In the genomic region with DNA sequence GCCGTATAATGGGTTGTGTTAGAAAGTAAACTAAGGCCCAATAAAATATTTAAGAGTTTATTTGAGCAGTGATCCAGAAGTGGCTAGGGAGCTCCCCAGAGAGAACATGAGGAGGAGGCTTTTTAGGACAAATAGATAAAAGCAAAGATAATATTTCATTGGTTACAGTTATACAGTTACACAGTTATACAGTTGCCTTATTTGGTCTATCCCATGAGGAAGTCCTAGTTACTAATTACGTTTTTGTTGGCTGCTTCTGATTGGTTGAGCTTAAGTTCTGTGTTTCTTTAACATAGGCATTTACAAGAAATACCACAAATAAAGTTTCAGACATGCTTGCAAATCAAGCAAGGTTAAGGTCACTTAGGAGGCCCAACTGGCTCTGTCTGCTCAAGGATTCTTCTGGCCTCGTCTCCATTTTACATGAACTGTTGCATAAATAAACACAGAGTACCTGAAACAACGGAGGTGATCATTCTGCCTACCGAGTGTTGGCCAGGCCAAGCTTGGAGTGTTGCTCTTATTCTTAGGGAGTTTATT, we compare ENCODE assay signal across 9 cellular contexts. TPM values are rescaled to one million over a fixed set of nuclear protein-coding genes. Genes with fewer than 3 reads are reported as not detected.
DNase-seq lines count a peak whose midpoint lies in the region; ATAC-seq and TF ChIP-seq lines count a peak whose summit lies in the region.
"Had no signal": no experiment of that assay in that cellular context is flagged by ENCODE, and none has a peak within 500 bp of the region (broad histone marks: within the 10 kb centered on the region; RNA-seq: fewer than 3 reads in every experiment).

No MANE protein-coding gene starts in this region.

- H2AFZ ChIP-seq in DND-41 (ENCODE audit: low read depth, low read length) (no peak overlapping the region), smooth muscle cell (ENCODE audit: low read depth) (no peak overlapping the region)

- H3K27me3 ChIP-seq in DND-41 (ENCODE audit: insufficient read depth, low read length, poor library complexity) (peaks cover 18% of the 10 kb centered on the region), HUES6 (ENCODE audit: control insufficient read depth, insufficient read depth, low read length) (peaks cover 77% of the 10 kb centered on the region), smooth muscle cell (ENCODE audit: low read depth) (peaks cover 88% of the 10 kb centered on the region)

- H3K9me3 ChIP-seq in DND-41 (ENCODE audit: insufficient read depth, low read length, severe bottlenecking) (no peaks in the 10 kb centered on the region), HUES6 (ENCODE audit: control insufficient read depth, insufficient read depth, low read depth, low read length) (no peaks in the 10 kb centered on the region), smooth muscle cell (replicated peaks; ENCODE audit: low read depth) (no peaks in the 10 kb centered on the region)

- ATAC-seq in DND-41 (ENCODE audit: insufficient read depth, low read depth) (peak; percentile 68; the same call in 2 of the 3 replicates), GM21367 (IDR thresholded peaks at IDR 0.05; ENCODE audit: unreplicated experiment) (peak; percentile 76)
- ATAC-seq: Panc1 had no signal

- no peaks in the 10 kb centered on the region for H3F3A ChIP-seq in smooth muscle cell (ENCODE audit: low read depth)

- no peak for DNase-seq in DND-41
- DNase-seq in amniotic epithelial cell (ENCODE audit: low read depth), result peak; percentile 78
- DNase-seq in hepatic stellate cell (ENCODE audit: low spot score), result peak; percentile 60
- no peak for DNase-seq in smooth muscle cell (lab: John Stamatoyannopoulos, UW; ENCODE audit: unreplicated experiment)
- no peak for DNase-seq in NCI-H1436 (lab: John Stamatoyannopoulos, UW)
- DNase-seq in DMS79 treated with DMSO at 0.1 percent for 48 hours (lab: John Stamatoyannopoulos, UW), result no peak

- H3K4me1 ChIP-seq in DND-41 (ENCODE audit: insufficient read depth, low read length) (no peaks in the 10 kb centered on the region), HUES6 (ENCODE audit: control insufficient read depth, insufficient read depth, low read length) (peaks cover 19% of the 10 kb centered on the region), smooth muscle cell (ENCODE audit: low read depth) (no peaks in the 10 kb centered on the region)

- WGBS in smooth muscle cell (ENCODE audit: low lambda C conversion rate), result 52% methylated on average over 5 of the region's 5 CpGs

- no peaks in the 10 kb centered on the region for H3K79me2 ChIP-seq in DND-41 (ENCODE audit: insufficient read depth, low read length)
- H3K79me2 ChIP-seq in smooth muscle cell (ENCODE audit: low read depth), result no peaks in the 10 kb centered on the region

- H4K20me1 ChIP-seq in DND-41 (ENCODE audit: insufficient read depth, low read length) (no peaks in the 10 kb centered on the region), smooth muscle cell (ENCODE audit: low read depth) (no peaks in the 10 kb centered on the region)

- H3K4me3 ChIP-seq in DND-41 (ENCODE audit: low read depth in 1 of 2, low read length in 2 of 2) (no peak overlapping the region), HUES6 (ENCODE audit: low read depth, low read length) (peak overlapping the region; percentile 59; the same call in 1 of the 2 replicates), smooth muscle cell (no peak overlapping the region)

- H3K9ac ChIP-seq in DND-41 (ENCODE audit: low read depth, low read length) (no peak overlapping the region), HUES6 (ENCODE audit: low read length) (no peak overlapping the region), smooth muscle cell (ENCODE audit: low read depth) (no peak overlapping the region)

- H3K36me3 ChIP-seq in DND-41 (ENCODE audit: insufficient read depth, low read length), result no peaks in the 10 kb centered on the region
- H3K36me3 ChIP-seq in HUES6 (ENCODE audit: control insufficient read depth, insufficient read depth, low read length), result no peaks in the 10 kb centered on the region
- no peaks in the 10 kb centered on the region for H3K36me3 ChIP-seq in smooth muscle cell (ENCODE audit: low read depth)

- H3K4me2 ChIP-seq in DND-41 (ENCODE audit: insufficient read depth, low read length) (no peak overlapping the region), smooth muscle cell (peak overlapping the region; percentile 83)

- TF ChIP-seq CTCF in DND-41 (IDR thresholded peaks at IDR 0.05; ENCODE audit: borderline replicate concordance, extremely low read depth, low read length, poor library complexity, severe bottlenecking) (no peak), smooth muscle cell (IDR thresholded peaks at IDR 0.05; ENCODE audit: borderline replicate concordance, insufficient read depth, poor library complexity, severe bottlenecking) (no peak)

- H3K27ac ChIP-seq in DND-41 (ENCODE audit: low read length), result no peak overlapping the region
- no peak overlapping the region for H3K27ac ChIP-seq in HUES6 (ENCODE audit: low read depth, low read length)
- no peak overlapping the region for H3K27ac ChIP-seq in smooth muscle cell (ENCODE audit: low read depth)

RNA-seq across cellular contexts. Expression of gene UBD, which starts 7.0 kb away (rescaled TPM):
- total RNA-seq in smooth muscle cell, result not detected in 2 replicates
- 0.38 and 0.60 TPM in 2 replicates for polyA plus RNA-seq in smooth muscle cell

RNA-seq across cellular contexts. Expression of gene OR2H2, which starts 32.3 kb away (rescaled TPM):
- not detected in 2 replicates for total RNA-seq in smooth muscle cell
- 0.19 TPM in 1 of 2 replicates, not detected in the other for polyA plus RNA-seq in smooth muscle cell

Comparison
In these comparisons a context has a peak if more than half of its experiments do, and no peak if none do; other contexts are left out.
1. DNase-seq: peak in amniotic epithelial cell (single experiment) and hepatic stellate cell (single experiment); none in DND-41 (single experiment), smooth muscle cell (single experiment), NCI-H1436 (single experiment) and DMS79 treated with DMSO at 0.1 percent for 48 hours (single experiment).